9 cellular contexts compared by ENCODE assay signal in genomic region chr1:153612755-153613331, GRCh38. TPM values are rescaled to one million over a fixed set of nuclear protein-coding genes. Genes with fewer than 3 reads are reported as not detected.
A peak's percentile ranks its signal among the peaks of the same experiment; 100 is the strongest.
DNase-seq lines count a peak whose midpoint lies in the region; FAIRE-seq and TF ChIP-seq lines count a peak whose summit lies in the region.
"Had no signal": no experiment of that assay in that cellular context is flagged by ENCODE, and none has a peak within 500 bp of the region (broad histone marks: within the 10 kb centered on the region; RNA-seq: fewer than 3 reads in every experiment).

TSS of gene S100A16 (minus strand) at chr1:153613137. CDS start at chr1:153608151, 4,986 bp downstream.

- no peak for FAIRE-seq in GM19239 (lab: Jason Lieb, UNC)
- FAIRE-seq: colon had no signal

- TF ChIP-seq CTCF in adrenal gland (IDR thresholded peaks at IDR 0.05) (no peak), left ventricle myocardium inferior (IDR thresholded peaks at IDR 0.05; ENCODE audit: borderline replicate concordance) (no peak)

- no peaks in the 10 kb centered on the region for H3K27me3 Mint-ChIP-seq in activated naive CD4-positive, alpha-beta T cell treated with anti-CD3 and anti-CD28 coated beads for 36 hours (ENCODE audit: low read depth)

- H3K4me3 Mint-ChIP-seq in activated naive CD4-positive, alpha-beta T cell treated with anti-CD3 and anti-CD28 coated beads for 36 hours, result no peak within 1 kb of the TSS

- H3K36me3 Mint-ChIP-seq in activated naive CD4-positive, alpha-beta T cell treated with anti-CD3 and anti-CD28 coated beads for 36 hours (ENCODE audit: low read depth), result no peaks in the 10 kb centered on the region

- H3K36me3 ChIP-seq in adrenal gland (replicated peaks in 1 of 2) (no peaks in the 10 kb centered on the region), left ventricle myocardium inferior (peaks cover 4% of the 10 kb centered on the region)

- H3K4me1 ChIP-seq in adrenal gland (replicated peaks in 1 of 2) (peaks cover 0 to 27% of the 10 kb centered on the region in 2 donors), left ventricle myocardium inferior (peaks cover 67% of the 10 kb centered on the region)

- intact Hi-C loops in adrenal gland (cut with DNase I), result no loop called here
- intact Hi-C loops in left ventricle myocardium inferior (cut with micrococcal nuclease), result no loop called here
- intact Hi-C loops in activated naive CD4-positive, alpha-beta T cell treated with anti-CD3 and anti-CD28 coated beads for 36 hours (cut with micrococcal nuclease), result no loop called here

- H3K27me3 ChIP-seq in adrenal gland (no peaks in the 10 kb centered on the region), left ventricle myocardium inferior (ENCODE audit: low read depth) (no peaks in the 10 kb centered on the region)

- peak within 1 kb of the TSS in 2 of 4 donors; percentile 33 to 56 for H3K4me3 ChIP-seq in adrenal gland
- peak within 1 kb of the TSS; percentile 74 for H3K4me3 ChIP-seq in left ventricle myocardium inferior

- H3K4me1 Mint-ChIP-seq in activated naive CD4-positive, alpha-beta T cell treated with anti-CD3 and anti-CD28 coated beads for 36 hours (ENCODE audit: low read depth), result peaks cover 1% of the 10 kb centered on the region

- DNase-seq in GM03348 (ENCODE audit: low spot score) (peak; percentile 94), adrenal gland (peak; percentile 56 to 84 (median 73)), left ventricle myocardium inferior (peak; percentile 78), pulmonary artery endothelial cell (ENCODE audit: low read depth, low spot score) (no peak), NCI-H1930 (lab: John Stamatoyannopoulos, UW) (no peak), GM19239 (ENCODE audit: insufficient read length, low spot score) (no peak)
- no peak for DNase-seq in activated CD4-positive, alpha-beta T cell treated with anti-CD3 and anti-CD28 coated beads for 48 hours
- DNase-seq in activated naive CD4-positive, alpha-beta T cell treated with anti-CD3 and anti-CD28 coated beads for 36 hours, result no peak

- WGBS in adrenal gland, 4 donors, result 59 to 89% (median 70%) methylated on average over 3 to 9 of the region's 9 CpGs

- peak in 1 of 2 donors; percentile 63 for TF ChIP-seq POLR2A in adrenal gland (IDR thresholded peaks at IDR 0.05)

- CTCF ChIA-PET in activated naive CD4-positive, alpha-beta T cell treated with anti-CD3 and anti-CD28 coated beads for 36 hours (lab: Charles Lee), result interaction anchor here (1.0 to 1.7 kb wide), 2 partner anchors 9 to 35 kb away, joined by 5 read pairs; no protein-coding TSS in a partner anchor

- H3K27ac Mint-ChIP-seq in activated naive CD4-positive, alpha-beta T cell treated with anti-CD3 and anti-CD28 coated beads for 36 hours, result no peak within 1 kb of the TSS

- no peaks in the 10 kb centered on the region for H3K9me3 Mint-ChIP-seq in activated naive CD4-positive, alpha-beta T cell treated with anti-CD3 and anti-CD28 coated beads for 36 hours

- no peaks in the 10 kb centered on the region for H3K9me3 ChIP-seq in adrenal gland (replicated peaks in 1 of 3)
- no peaks in the 10 kb centered on the region for H3K9me3 ChIP-seq in left ventricle myocardium inferior (replicated peaks)

- H3K27ac ChIP-seq in adrenal gland (peak within 1 kb of the TSS in 4 of 5 donors; percentile 44 to 85 (median 62)), left ventricle myocardium inferior (replicated peaks) (peak within 1 kb of the TSS; percentile 87)

RNA-seq across cellular contexts. Expression of gene S100A16, which starts in this region (rescaled TPM):
- total RNA-seq in adrenal gland (100 to 1,000 TPM in 2 of 8 donors, 10 to 100 TPM in 6; 45.1 to 126 (median 76.2) TPM), left ventricle myocardium inferior (38.8 TPM), pulmonary artery endothelial cell (689 and 738 TPM in 2 replicates)
- 100 to 1,000 TPM in 1 of 3 donors, 10 to 100 TPM in 2; 61.5 to 128 (median 95.3) TPM for polyA plus RNA-seq in adrenal gland
- not detected for total RNA-seq in activated naive CD4-positive, alpha-beta T cell treated with anti-CD3 and anti-CD28 coated beads for 36 hours

Comparison
In these comparisons a context has a peak if more than half of its experiments do, and no peak if none do; other contexts are left out.
1. RNA of gene S100A16 (total RNA-seq): 689 to 738 TPM in pulmonary artery endothelial cell, 45.1 to 126 TPM in adrenal gland and 38.8 TPM in left ventricle myocardium inferior (single experiment); not detected in activated naive CD4-positive, alpha-beta T cell treated with anti-CD3 and anti-CD28 coated beads for 36 hours; every median in the first group is over 10 times any median in the second.
2. DNase-seq: peak in GM03348 (single experiment), adrenal gland (7 of 7) and left ventricle myocardium inferior (single experiment); none in pulmonary artery endothelial cell (single experiment), activated CD4-positive, alpha-beta T cell treated with anti-CD3 and anti-CD28 coated beads for 48 hours (single experiment), NCI-H1930 (0 of 2), activated naive CD4-positive, alpha-beta T cell treated with anti-CD3 and anti-CD28 coated beads for 36 hours (single experiment) and GM19239 (single experiment).